In genomic region chr14:34501997-34502396, GRCh38 we compare ENCODE assay signal across 28 cellular contexts. TPM values are rescaled to one million over a fixed set of nuclear protein-coding genes. Genes with fewer than 3 reads are reported as not detected.
A peak's percentile ranks its signal among the peaks of the same experiment; 100 is the strongest.
DNase-seq lines count a peak whose midpoint lies in the region; ATAC-seq and TF ChIP-seq lines count a peak whose summit lies in the region.
"Had no signal": no experiment of that assay in that cellular context is flagged by ENCODE, and none has a peak within 500 bp of the region (broad histone marks: within the 10 kb centered on the region; RNA-seq: fewer than 3 reads in every experiment).

No MANE protein-coding gene starts in this region.

- TF ChIP-seq CTCF in astrocyte of the spinal cord (IDR thresholded peaks at IDR 0.05; ENCODE audit: low read depth, low read length) = no peak
- no peak for TF ChIP-seq CTCF in foreskin keratinocyte (conservative IDR thresholded peaks at IDR 0.05)
- TF ChIP-seq CTCF in transverse colon (IDR thresholded peaks at IDR 0.05) = no peak
- TF ChIP-seq CTCF in mesothelial cell of epicardium (IDR thresholded peaks at IDR 0.05; ENCODE audit: unreplicated experiment) = no peak

- H3K4me1 Mint-ChIP-seq in activated naive CD8-positive, alpha-beta T cell treated with anti-CD3 and anti-CD28 coated beads, Interleukin-2, amount 50 U/mL, for 24 hours = no peaks in the 10 kb centered on the region
- H3K4me1 Mint-ChIP-seq in activated naive CD8-positive, alpha-beta T cell treated with anti-CD3 and anti-CD28 coated beads for 36 hours = no peaks in the 10 kb centered on the region
- H3K4me1 Mint-ChIP-seq in mesothelial cell of epicardium = peaks cover 12% of the 10 kb centered on the region

- H3K4me3 ChIP-seq in astrocyte of the spinal cord (ENCODE audit: low read depth, low read length) (no peak overlapping the region), transverse colon (no peak overlapping the region)
- H3K4me3 ChIP-seq: dorsolateral prefrontal cortex, left lung, sigmoid colon, upper lobe of left lung had no signal

- no peak overlapping the region for H3K27ac ChIP-seq in foreskin keratinocyte
- H3K27ac ChIP-seq in transverse colon = peak overlapping the region in 3 of 4 donors; percentile 25 to 51 (median 26)
- H3K27ac ChIP-seq: 22Rv1, dorsolateral prefrontal cortex, left lung, RWPE1, upper lobe of left lung had no signal

- H3K27me3 Mint-ChIP-seq in activated naive CD8-positive, alpha-beta T cell treated with anti-CD3 and anti-CD28 coated beads, Interleukin-2, amount 50 U/mL, for 24 hours = no peaks in the 10 kb centered on the region
- no peaks in the 10 kb centered on the region for H3K27me3 Mint-ChIP-seq in activated naive CD8-positive, alpha-beta T cell treated with anti-CD3 and anti-CD28 coated beads for 36 hours
- no peaks in the 10 kb centered on the region for H3K27me3 Mint-ChIP-seq in mesothelial cell of epicardium (ENCODE audit: low read depth)
- H3K27me3 Mint-ChIP-seq: CD4-positive, alpha-beta T cell had no signal

- H3K27me3 ChIP-seq in foreskin keratinocyte = no peaks in the 10 kb centered on the region
- H3K27me3 ChIP-seq in transverse colon = no peaks in the 10 kb centered on the region
- H3K27me3 ChIP-seq: dorsolateral prefrontal cortex, left lung, sigmoid colon, upper lobe of left lung had no signal

- H3K27ac Mint-ChIP-seq in activated naive CD8-positive, alpha-beta T cell treated with anti-CD3 and anti-CD28 coated beads, Interleukin-2, amount 50 U/mL, for 24 hours = no peak overlapping the region
- H3K27ac Mint-ChIP-seq in activated naive CD8-positive, alpha-beta T cell treated with anti-CD3 and anti-CD28 coated beads for 36 hours = no peak overlapping the region
- H3K27ac Mint-ChIP-seq in mesothelial cell of epicardium = no peak overlapping the region
- H3K27ac Mint-ChIP-seq: CD4-positive, alpha-beta T cell; nephron progenitor cell had no signal

- H3K4me1 ChIP-seq in foreskin keratinocyte (peaks cover 20% of the 10 kb centered on the region), transverse colon (peaks cover 11 to 53% (median 31%) of the 10 kb centered on the region in 4 donors)

- intact Hi-C loops in transverse colon (cut with DNase I; ENCODE audit: low total_unique reads) = no loop called here

- no peak for DNase-seq in activated naive CD8-positive, alpha-beta T cell treated with anti-CD3 and anti-CD28 coated beads, Interleukin-2, amount 50 U/mL, for 24 hours
- no peak for DNase-seq in activated naive CD8-positive, alpha-beta T cell treated with anti-CD3 and anti-CD28 coated beads for 36 hours
- DNase-seq in astrocyte of the spinal cord (ENCODE audit: low read depth, low spot score) (peak; percentile 42), foreskin keratinocyte (peak in 1 of 2 donors; percentile 23), transverse colon (no peak), mesothelial cell of epicardium (ENCODE audit: low spot score in 2 of 2, unreplicated experiment in 2 of 2) (no peak), dedifferentiated amniotic fluid mesenchymal stem cell (ENCODE audit: extremely low spot score) (no peak), COLO829 (ENCODE audit: low spot score) (no peak)
- DNase-seq: activated CD4-positive, alpha-beta T cell treated with anti-CD3 and anti-CD28 coated beads for 4 hours; activated T-cell treated with anti-CD3 and anti-CD28 coated beads, Interleukin-2, amount 50 U/mL, for 4 hours; amygdala; caudate nucleus; CD4-positive, alpha-beta T cell; DMS53; dorsolateral prefrontal cortex; hypothalamus; left lung; midbrain; NCI-H1092; NCI-H1930; NCI-H2227 treated with DMSO at 0.1 percent for 48 hours; NCI-H774; nephron progenitor cell; sigmoid colon; upper lobe of left lung had no signal

- TF ChIP-seq EP300 in transverse colon (IDR thresholded peaks at IDR 0.05; ENCODE audit: low read depth) = no peak

- in situ Hi-C loops in astrocyte of the spinal cord (cut with HindIII; ENCODE audit: low sequenced_read_pairs) (no loop called here), transverse colon (cut with MboI; ENCODE audit: low pct_ligation_motif_present in 1 of 4, low pct_unique_long_range_greater_than_20kb in 1 of 4, low sequenced_read_pairs in 3 of 4) (no loop called here)

- 85 to 94% methylated on average over 2 of the region's 2 CpGs for WGBS in transverse colon (ENCODE audit: low coverage in 1 of 2), 2 donors

- no peaks in the 10 kb centered on the region for H3K9me3 Mint-ChIP-seq in activated naive CD8-positive, alpha-beta T cell treated with anti-CD3 and anti-CD28 coated beads, Interleukin-2, amount 50 U/mL, for 24 hours
- H3K9me3 Mint-ChIP-seq in activated naive CD8-positive, alpha-beta T cell treated with anti-CD3 and anti-CD28 coated beads for 36 hours = no peaks in the 10 kb centered on the region
- no peaks in the 10 kb centered on the region for H3K9me3 Mint-ChIP-seq in mesothelial cell of epicardium
- H3K9me3 Mint-ChIP-seq: activated T-cell treated with anti-CD3 and anti-CD28 coated beads, Interleukin-2, amount 50 U/mL, for 4 hours; CD4-positive, alpha-beta T cell; nephron progenitor cell had no signal

- ATAC-seq in activated naive CD8-positive, alpha-beta T cell treated with anti-CD3 and anti-CD28 coated beads, Interleukin-2, amount 50 U/mL, for 24 hours = peak; percentile 49
- ATAC-seq in foreskin keratinocyte = peak; percentile 47
- ATAC-seq: activated T-cell treated with anti-CD3 and anti-CD28 coated beads, Interleukin-2, amount 50 U/mL, for 4 hours; HepG2; left lung had no signal

- no peak overlapping the region for H3K4me3 Mint-ChIP-seq in activated naive CD8-positive, alpha-beta T cell treated with anti-CD3 and anti-CD28 coated beads, Interleukin-2, amount 50 U/mL, for 24 hours
- no peak overlapping the region for H3K4me3 Mint-ChIP-seq in activated naive CD8-positive, alpha-beta T cell treated with anti-CD3 and anti-CD28 coated beads for 36 hours
- H3K4me3 Mint-ChIP-seq in mesothelial cell of epicardium = no peak overlapping the region
- H3K4me3 Mint-ChIP-seq: activated T-cell treated with anti-CD3 and anti-CD28 coated beads, Interleukin-2, amount 50 U/mL, for 4 hours; CD4-positive, alpha-beta T cell; nephron progenitor cell had no signal

- TF ChIP-seq POLR2A in transverse colon (IDR thresholded peaks at IDR 0.05) = no peak

- H3K36me3 ChIP-seq in transverse colon = no peaks in the 10 kb centered on the region
- H3K36me3 ChIP-seq: left lung, sigmoid colon, upper lobe of left lung had no signal

- H3K9me3 ChIP-seq in transverse colon = no peaks in the 10 kb centered on the region
- H3K9me3 ChIP-seq: left lung, sigmoid colon, upper lobe of left lung had no signal

- H3K36me3 Mint-ChIP-seq in activated naive CD8-positive, alpha-beta T cell treated with anti-CD3 and anti-CD28 coated beads, Interleukin-2, amount 50 U/mL, for 24 hours (ENCODE audit: low read depth) = no peaks in the 10 kb centered on the region
- H3K36me3 Mint-ChIP-seq in activated naive CD8-positive, alpha-beta T cell treated with anti-CD3 and anti-CD28 coated beads for 36 hours = no peaks in the 10 kb centered on the region
- no peaks in the 10 kb centered on the region for H3K36me3 Mint-ChIP-seq in mesothelial cell of epicardium

RNA-seq across cellular contexts. Expression of gene EAPP, which starts 37.5 kb away (rescaled TPM):
- 10 to 100 TPM; 38.6 to 39.2 TPM for total RNA-seq in activated naive CD8-positive, alpha-beta T cell treated with anti-CD3 and anti-CD28 coated beads for 36 hours
- total RNA-seq in foreskin keratinocyte (27.6 and 29.0 TPM in 2 replicates), transverse colon (10 to 100 TPM; 16.1 to 83.6 (median 38.8) TPM), mesothelial cell of epicardium (41.4 to 48.4 TPM (median 43.8 TPM) in 3 replicates)
- 25.5 and 26.7 TPM in 2 replicates for polyA plus RNA-seq in foreskin keratinocyte

RNA-seq across cellular contexts. Expression of gene SPTSSA, which starts 40.0 kb away (rescaled TPM):
- 10 to 100 TPM; 13.0 to 13.5 TPM for total RNA-seq in activated naive CD8-positive, alpha-beta T cell treated with anti-CD3 and anti-CD28 coated beads for 36 hours
- 22.3 and 24.2 TPM in 2 replicates for total RNA-seq in foreskin keratinocyte
- 26.1 and 27.0 TPM in 2 replicates for polyA plus RNA-seq in foreskin keratinocyte
- 10 to 100 TPM in 3 of 4 donors, 1 to 10 TPM in 1; 4.8 to 45.7 (median 28.4) TPM for total RNA-seq in transverse colon
- 10.4 to 11.4 TPM (median 11.3 TPM) in 3 replicates for total RNA-seq in mesothelial cell of epicardium
